34 cellular contexts compared by ENCODE assay signal in the genomic region with DNA sequence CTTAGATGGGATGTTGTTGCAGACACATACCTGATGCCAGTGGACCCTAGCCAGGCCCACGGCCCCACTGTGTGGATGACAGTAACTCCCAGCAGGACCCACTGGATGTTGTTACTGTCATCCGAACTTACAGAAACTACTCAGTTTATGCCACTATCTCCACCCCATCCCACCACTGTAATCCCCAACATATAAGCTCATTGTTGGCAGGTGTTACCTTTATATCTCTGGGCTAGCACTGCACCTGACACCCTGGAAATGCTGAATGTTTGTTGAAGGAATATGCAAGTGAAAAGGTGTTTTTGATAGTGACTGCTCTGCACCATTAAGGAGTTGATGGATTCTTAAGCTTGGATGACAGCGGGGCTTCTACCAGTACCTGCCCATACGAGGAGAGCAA.
"Had no signal": no experiment of that assay in that cellular context is flagged by ENCODE, and none has a peak within 500 bp of the region (broad histone marks: within the 10 kb centered on the region; RNA-seq: fewer than 3 reads in every experiment).

No MANE protein-coding gene starts in this region.

- H3K9me3 ChIP-seq: MG63 had no signal

- H3K27me3 ChIP-seq: MG63 had no signal

- H3K4me2 ChIP-seq: KMS-11 had no signal

- DNase-seq: Karpas-422, Kasumi-1, KG1, MG63, MM.1S, MV-4-11, NCI-H1048, NCI-H1092, NCI-H1092 treated with DMSO at 0.1 percent for 48 hours, NCI-H1105, NCI-H1105 treated with DMSO at 0.1 percent for 48 hours, NCI-H1417, NCI-H1417 treated with DMSO at 0.1 percent for 48 hours, NCI-H1436, NCI-H1436 treated with DMSO at 0.1 percent for 48 hours, NCI-H146, NCI-H1694, NCI-H1694 treated with DMSO at 0.1 percent for 48 hours, NCI-H187, NCI-H187 treated with DMSO at 0.1 percent for 48 hours, NCI-H1930, NCI-H2029, NCI-H2029 treated with DMSO at 0.1 percent for 48 hours, NCI-H2081, NCI-H2081 treated with DMSO at 0.1 percent for 48 hours, NCI-H2107, NCI-H2171, NCI-H2171 treated with DMSO at 0.1 percent for 48 hours, NCI-H2227 treated with DMSO at 0.1 percent for 48 hours, NCI-H226, NCI-H345, NCI-H446, NCI-H446 treated with DMSO at 0.1 percent for 48 hours had no signal

- H3K9ac ChIP-seq: KMS-11 had no signal

- H3K36me3 ChIP-seq: MG63 had no signal

- H3K27ac ChIP-seq: KMS-11 had no signal

- H3K4me3 ChIP-seq: MG63 had no signal
